20 cellular contexts compared by ENCODE assay signal in the genomic region with DNA sequence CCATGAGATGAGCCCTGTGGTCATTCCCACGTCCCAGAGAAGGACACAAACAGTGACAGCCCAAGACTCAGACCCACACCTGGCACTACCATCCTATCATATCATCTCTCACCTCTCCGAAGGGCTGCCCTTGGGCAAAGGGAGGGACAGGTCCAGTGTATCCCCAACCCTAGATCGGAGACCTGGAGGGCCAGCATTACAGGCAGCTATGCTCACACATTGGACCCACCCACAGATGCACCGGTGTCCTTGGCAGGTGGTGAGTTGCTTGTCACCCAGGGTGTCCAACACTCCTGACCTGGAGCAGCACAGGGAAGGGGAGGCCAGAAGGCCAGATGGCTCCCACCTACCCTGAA.
DNase-seq lines count a peak whose midpoint lies in the region; ATAC-seq and TF ChIP-seq lines count a peak whose summit lies in the region.
"Had no signal": no experiment of that assay in that cellular context is flagged by ENCODE, and none has a peak within 500 bp of the region (broad histone marks: within the 10 kb centered on the region; RNA-seq: fewer than 3 reads in every experiment).

No MANE protein-coding gene starts in this region.

- H3K4me1 ChIP-seq in esophagus muscularis mucosa: peaks cover 0 to 2% (median 0%) of the 10 kb centered on the region in 4 donors
- H3K4me1 ChIP-seq in upper lobe of right lung: no peaks in the 10 kb centered on the region
- H3K4me1 ChIP-seq: Caco-2 had no signal

- no peak for TF ChIP-seq CTCF in esophagus muscularis mucosa (IDR thresholded peaks at IDR 0.05)
- no peak for TF ChIP-seq CTCF in osteocyte (IDR thresholded peaks at IDR 0.05)
- no peak for TF ChIP-seq CTCF in upper lobe of right lung (IDR thresholded peaks at IDR 0.05)

- no peaks in the 10 kb centered on the region for H3K36me3 Mint-ChIP-seq in osteocyte (ENCODE audit: unreplicated experiment)
- H3K36me3 Mint-ChIP-seq: CD4-positive, alpha-beta memory T cell had no signal

- H3K9me3 Mint-ChIP-seq in osteocyte (ENCODE audit: unreplicated experiment): no peaks in the 10 kb centered on the region
- H3K9me3 Mint-ChIP-seq: CD4-positive, alpha-beta memory T cell had no signal

- no peak overlapping the region for H3K4me3 Mint-ChIP-seq in osteocyte (ENCODE audit: unreplicated experiment)
- H3K4me3 Mint-ChIP-seq: CD4-positive, alpha-beta memory T cell had no signal

- H3K4me3 ChIP-seq in esophagus muscularis mucosa (no peak overlapping the region), upper lobe of right lung (no peak overlapping the region)
- H3K4me3 ChIP-seq: BLaER1 treated with 17β-estradiol and CSF1 and Interleukin-3, amounts not matched to agents 10 nM and 100 nM had no signal

- peaks cover 16% of the 10 kb centered on the region for H3K4me1 Mint-ChIP-seq in osteocyte (ENCODE audit: unreplicated experiment)
- H3K4me1 Mint-ChIP-seq: CD4-positive, alpha-beta memory T cell had no signal

- no peak for TF ChIP-seq POLR2A in esophagus muscularis mucosa (IDR thresholded peaks at IDR 0.05; ENCODE audit: low read depth)

- no peak overlapping the region for H3K27ac ChIP-seq in esophagus muscularis mucosa (replicated peaks in 1 of 4)
- H3K27ac ChIP-seq in upper lobe of right lung: no peak overlapping the region
- H3K27ac ChIP-seq: BLaER1 treated with 17β-estradiol and CSF1 and Interleukin-3, amounts not matched to agents 10 nM and 100 nM had no signal

- H3K27me3 Mint-ChIP-seq in osteocyte (ENCODE audit: unreplicated experiment): peaks cover 7% of the 10 kb centered on the region

- no peaks in the 10 kb centered on the region for H3K9me3 ChIP-seq in esophagus muscularis mucosa
- no peaks in the 10 kb centered on the region for H3K9me3 ChIP-seq in upper lobe of right lung
- H3K9me3 ChIP-seq: BLaER1 treated with 17β-estradiol and CSF1 and Interleukin-3, amounts not matched to agents 10 nM and 100 nM; Caco-2 had no signal

- ATAC-seq in upper lobe of right lung (no peak), HG03521 (IDR thresholded peaks at IDR 0.05; ENCODE audit: unreplicated experiment) (no peak)

- peak; percentile 55 for DNase-seq in activated effector memory CD4-positive, alpha-beta T cell treated with anti-CD3 and anti-CD28 coated beads, Interleukin-2, amount 50 U/mL, for 16 hours
- DNase-seq in activated effector memory CD4-positive, alpha-beta T cell treated with Interleukin-2 at 50 U/mL for 16 hours: no peak
- DNase-seq in esophagus muscularis mucosa (ENCODE audit: extremely low spot score) (peak; percentile 87), osteocyte (ENCODE audit: extremely low spot score, unreplicated experiment) (peak; percentile 73), upper lobe of right lung (peak; percentile 36), NCI-H2081 (lab: John Stamatoyannopoulos, UW) (no peak)
- no peak for DNase-seq in stimulated activated CD4-positive, alpha-beta T cell treated with anti-CD3 and anti-CD28 coated beads, Interleukin-12 subunit alpha, Interleukin-12 subunit beta, amount 100 ng/mL, for 4 hours
- DNase-seq: 8988T; Caco-2; CD4-positive, alpha-beta memory T cell; GOT3; Karpas-422; NCI-H1694; NCI-H2081 treated with DMSO at 0.1 percent for 48 hours; NCI-H446 treated with DMSO at 0.1 percent for 48 hours; NCI-H526 treated with DMSO at 0.1 percent for 48 hours; OCI-M1; SHP77 had no signal

- H3K27me3 ChIP-seq in esophagus muscularis mucosa (no peaks in the 10 kb centered on the region), upper lobe of right lung (no peaks in the 10 kb centered on the region)
- H3K27me3 ChIP-seq: BLaER1 treated with 17β-estradiol and CSF1 and Interleukin-3, amounts not matched to agents 10 nM and 100 nM had no signal

- no peak for TF ChIP-seq EP300 in esophagus muscularis mucosa (IDR thresholded peaks at IDR 0.05)

- intact Hi-C loops in esophagus muscularis mucosa (cut with DNase I): no loop called here
- intact Hi-C loops in upper lobe of right lung (cut with DNase I): no loop called here

- 88% methylated on average over 2 of the region's 4 CpGs for WGBS in esophagus muscularis mucosa

- H3K27ac Mint-ChIP-seq in osteocyte (ENCODE audit: unreplicated experiment): no peak overlapping the region
- H3K27ac Mint-ChIP-seq: CD4-positive, alpha-beta memory T cell had no signal

- no peaks in the 10 kb centered on the region for H3K36me3 ChIP-seq in esophagus muscularis mucosa
- no peaks in the 10 kb centered on the region for H3K36me3 ChIP-seq in upper lobe of right lung
- H3K36me3 ChIP-seq: BLaER1 treated with 17β-estradiol and CSF1 and Interleukin-3, amounts not matched to agents 10 nM and 100 nM had no signal

Comparison
In these comparisons a context has a peak if more than half of its experiments do, and no peak if none do; other contexts are left out.
1. DNase-seq: peak in activated effector memory CD4-positive, alpha-beta T cell treated with anti-CD3 and anti-CD28 coated beads, Interleukin-2, amount 50 U/mL, for 16 hours (single experiment), esophagus muscularis mucosa (single experiment), osteocyte (single experiment) and upper lobe of right lung (single experiment); none in activated effector memory CD4-positive, alpha-beta T cell treated with Interleukin-2 at 50 U/mL for 16 hours (single experiment), stimulated activated CD4-positive, alpha-beta T cell treated with anti-CD3 and anti-CD28 coated beads, Interleukin-12 subunit alpha, Interleukin-12 subunit beta, amount 100 ng/mL, for 4 hours (single experiment) and NCI-H2081 (0 of 2).